10 cellular contexts compared by ENCODE assay signal in genomic region chr7:91165846-91166230, GRCh38.
DNase-seq lines count a peak whose midpoint lies in the region; ATAC-seq, FAIRE-seq and TF ChIP-seq lines count a peak whose summit lies in the region.
"Had no signal": no experiment of that assay in that cellular context is flagged by ENCODE, and none has a peak within 500 bp of the region (broad histone marks: within the 10 kb centered on the region; RNA-seq: fewer than 3 reads in every experiment).

No MANE protein-coding gene starts in this region.

- CTCF ChIA-PET in GM12878 (lab: Yijun Ruan, JAX): no interaction called here

- TF ChIP-seq POLR2A in GM12892 (IDR thresholded peaks at IDR 0.05; ENCODE audit: low read depth, low read length): no peak
- no peak for TF ChIP-seq POLR2A in GM12878 (IDR thresholded peaks at IDR 0.05; ENCODE audit: low read depth, low read length)

- no peaks in the 10 kb centered on the region; the same call in 1 of the 2 replicates for H4K20me1 ChIP-seq in GM12878 (ENCODE audit: control insufficient read depth, insufficient read depth)

- peak; percentile 14 for FAIRE-seq in GM12892 (lab: Jason Lieb, UNC)
- peak; percentile 80 for FAIRE-seq in GM12878 (lab: Jason Lieb, UNC)

- no peak overlapping the region for H3K4me3 Mint-ChIP-seq in activated T-cell treated with anti-CD3 and anti-CD28 coated beads, Interleukin-2, amount 50 U/mL, for 24 hours
- H3K4me3 Mint-ChIP-seq: CD4-positive, alpha-beta memory T cell had no signal

- peak; percentile 45 for ATAC-seq in GM21447 (IDR thresholded peaks at IDR 0.05; ENCODE audit: unreplicated experiment)
- peak; percentile 38 for ATAC-seq in HG03103 (IDR thresholded peaks at IDR 0.05; ENCODE audit: low read depth, unreplicated experiment)
- peak; percentile 64 for ATAC-seq in GM12878

- H3K27me3 Mint-ChIP-seq in activated T-cell treated with anti-CD3 and anti-CD28 coated beads, Interleukin-2, amount 50 U/mL, for 24 hours: no peaks in the 10 kb centered on the region
- H3K27me3 Mint-ChIP-seq: CD4-positive, alpha-beta memory T cell had no signal

- SMC1A ChIA-PET in GM12878 (lab: Charles Lee; ENCODE audit: uncharacterized antibody, unreplicated experiment): interaction anchor here (0.9 to 1.4 kb wide), 2 partner anchors 31 to 75 kb away, joined by 3 read pairs; no protein-coding TSS in a partner anchor

- TF ChIP-seq EP300 in GM12878 (IDR thresholded peaks at IDR 0.05; ENCODE audit: borderline replicate concordance in 1 of 2, control insufficient read depth in 1 of 2, low read depth in 2 of 2, low read length in 2 of 2): no peak

- intact Hi-C loops in GM12878 (cut with micrococcal nuclease; ENCODE audit: unreplicated experiment): no loop called here

- no peak overlapping the region for H3K4me2 ChIP-seq in GM12878 (ENCODE audit: control insufficient read depth, insufficient read depth)

- no peaks in the 10 kb centered on the region for H3K27me3 ChIP-seq in GM12878 (replicated peaks in 1 of 2; ENCODE audit: control insufficient read depth in 2 of 2, insufficient read depth in 2 of 2, low read length in 1 of 2)

- no peak overlapping the region for H3K27ac Mint-ChIP-seq in activated T-cell treated with anti-CD3 and anti-CD28 coated beads, Interleukin-2, amount 50 U/mL, for 24 hours
- H3K27ac Mint-ChIP-seq: CD4-positive, alpha-beta memory T cell had no signal

- POLR2A ChIA-PET in GM12878 (lab: Charles Lee): no interaction called here

- 81% methylated on average over 1 of the region's 1 CpG for WGBS in GM12878 (ENCODE audit: insufficient coverage, insufficient replicate concordance, low lambda C conversion rate, missing lambda C conversion rate)

- RAD21 ChIA-PET in GM12878 (lab: Charles Lee; ENCODE audit: unreplicated experiment): no interaction called here

- H3K79me2 ChIP-seq in GM12878 (ENCODE audit: control insufficient read depth, insufficient read depth, low read length): no peaks in the 10 kb centered on the region

- DNase-seq in GM12892 (ENCODE audit: insufficient read length) (no peak), GM12878 (ENCODE audit: low read depth, low spot score) (no peak), NCI-H1417 treated with DMSO at 0.1 percent for 48 hours (lab: John Stamatoyannopoulos, UW) (no peak), NCI-H446 treated with DMSO at 0.1 percent for 48 hours (lab: John Stamatoyannopoulos, UW) (no peak), NCI-H748 treated with DMSO at 0.1 percent for 48 hours (lab: John Stamatoyannopoulos, UW) (no peak)
- DNase-seq in activated T-cell treated with anti-CD3 and anti-CD28 coated beads, Interleukin-2, amount 50 U/mL, for 24 hours: no peak
- DNase-seq: activated CD4-positive, alpha-beta T cell treated with anti-CD3 and anti-CD28 coated beads, Interleukin-2, amount 50 U/mL, for 4 hours; CD4-positive, alpha-beta memory T cell had no signal

- H2AFZ ChIP-seq in GM12878 (ENCODE audit: control insufficient read depth, low read depth, low read length): no peak overlapping the region

- TF ChIP-seq CTCF in GM12878 (IDR thresholded peaks at IDR 0.05 in 2 of 3, conservative IDR thresholded peaks at IDR 0.05 in 1 of 3; ENCODE audit: control insufficient read depth in 2 of 3, extremely low read depth in 1 of 3, insufficient read depth in 1 of 3, low read depth in 3 of 3, low read length in 3 of 3): no peak

- no peaks in the 10 kb centered on the region for H3K4me1 Mint-ChIP-seq in activated T-cell treated with anti-CD3 and anti-CD28 coated beads, Interleukin-2, amount 50 U/mL, for 24 hours (ENCODE audit: low read depth)
- H3K4me1 Mint-ChIP-seq: CD4-positive, alpha-beta memory T cell had no signal

- peaks cover 9% of the 10 kb centered on the region for H3K4me1 ChIP-seq in GM12878 (ENCODE audit: control insufficient read depth, insufficient read depth, low read length)

- H3K36me3 ChIP-seq in GM12878 (ENCODE audit: control insufficient read depth in 2 of 2, insufficient read depth in 2 of 2, low read length in 1 of 2): no peaks in the 10 kb centered on the region

- H3K27ac ChIP-seq in GM12878 (ENCODE audit: control insufficient read depth, insufficient read depth): no peak overlapping the region

- H3K9me3 Mint-ChIP-seq in activated T-cell treated with anti-CD3 and anti-CD28 coated beads, Interleukin-2, amount 50 U/mL, for 24 hours: no peaks in the 10 kb centered on the region

- in situ Hi-C loops in GM12878 (cut with MboI): no loop called here

- H3K9me3 ChIP-seq in GM12878 (replicated peaks; ENCODE audit: control insufficient read depth, insufficient read depth, low read length): no peaks in the 10 kb centered on the region

- H3K36me3 Mint-ChIP-seq in activated T-cell treated with anti-CD3 and anti-CD28 coated beads, Interleukin-2, amount 50 U/mL, for 24 hours (ENCODE audit: low read depth): no peaks in the 10 kb centered on the region
- H3K36me3 Mint-ChIP-seq: CD4-positive, alpha-beta memory T cell had no signal

- TF ChIP-seq RAD21 in GM12878 (IDR thresholded peaks at IDR 0.05; ENCODE audit: insufficient read depth, low read depth, low read length): no peak

- no peak overlapping the region for H3K9ac ChIP-seq in GM12878 (ENCODE audit: control insufficient read depth, insufficient read depth, low read length)

- H3K4me3 ChIP-seq in GM12878: no peak overlapping the region

- no TSS peak for BruUV-seq in GM12878 (replicated peaks; lab: Mats Ljungman, UMichigan)

TF ChIP-seq in GM12878, 131 proteins besides CTCF, POLR2A, EP300 and RAD21:
- no peak for TF ChIP-seq SUZ12 (IDR thresholded peaks at IDR 0.05; ENCODE audit: unreplicated experiment)
- TF ChIP-seq SMARCA5 (IDR thresholded peaks at IDR 0.05): no peak
- TF ChIP-seq MEF2B (IDR thresholded peaks at IDR 0.05; ENCODE audit: partially characterized antibody, poor library complexity, severe bottlenecking): no peak
- no peak for TF ChIP-seq HDAC2 (IDR thresholded peaks at IDR 0.05)
- TF ChIP-seq MLLT1 (IDR thresholded peaks at IDR 0.05): no peak
- TF ChIP-seq NFXL1 (IDR thresholded peaks at IDR 0.05; ENCODE audit: borderline replicate concordance): no peak
- no peak for TF ChIP-seq EGR1 (IDR thresholded peaks at IDR 0.05; ENCODE audit: borderline replicate concordance in 1 of 2, low read depth in 2 of 2, low read length in 2 of 2)
- no peak for TF ChIP-seq CEBPB (IDR thresholded peaks at IDR 0.05; ENCODE audit: borderline replicate concordance in 1 of 2, low read depth in 2 of 2, low read length in 2 of 2)
- no peak for TF ChIP-seq SKIL (IDR thresholded peaks at IDR 0.05; ENCODE audit: low read depth, poor library complexity, severe bottlenecking)
- no peak for TF ChIP-seq CBX3 (IDR thresholded peaks at IDR 0.05; ENCODE audit: borderline replicate concordance, low read depth)
